Comparison of ENCODE assay signal across 23 cellular contexts in genomic region chr21:17668479-17668878, GRCh38. TPM values are rescaled to one million over a fixed set of nuclear protein-coding genes. Genes with fewer than 3 reads are reported as not detected.
A peak's percentile ranks its signal among the peaks of the same experiment; 100 is the strongest.
DNase-seq lines count a peak whose midpoint lies in the region; ATAC-seq and TF ChIP-seq lines count a peak whose summit lies in the region.
"Had no signal": no experiment of that assay in that cellular context is flagged by ENCODE, and none has a peak within 500 bp of the region (broad histone marks: within the 10 kb centered on the region; RNA-seq: fewer than 3 reads in every experiment).

No MANE protein-coding gene starts in this region.

- H3K9ac ChIP-seq in neural progenitor cell (no peak overlapping the region), GM23248 (no peak overlapping the region)
- H3K9ac ChIP-seq: BLaER1 treated with 17β-estradiol and CSF1 and Interleukin-3, amounts not matched to agents 10 nM and 100 nM had no signal

- no peaks in the 10 kb centered on the region for H3K36me3 Mint-ChIP-seq in neural progenitor cell
- H3K36me3 Mint-ChIP-seq: CD14-positive monocyte; CD8-positive, alpha-beta memory T cell had no signal

- H3K4me1 ChIP-seq in neural progenitor cell (peaks cover 28% of the 10 kb centered on the region), GM23248 (ENCODE audit: insufficient read depth) (peaks cover 5% of the 10 kb centered on the region; the same call in 1 of the 2 replicates)
- H3K4me1 ChIP-seq: A549; BE2C; BLaER1 treated with 17β-estradiol and CSF1 and Interleukin-3, amounts not matched to agents 10 nM and 100 nM had no signal

- H3K9me3 ChIP-seq in neural progenitor cell (ENCODE audit: low read depth), result no peaks in the 10 kb centered on the region
- no peaks in the 10 kb centered on the region for H3K9me3 ChIP-seq in GM23248 (ENCODE audit: low read depth)
- H3K9me3 ChIP-seq: A549; BE2C; BLaER1 treated with 17β-estradiol and CSF1 and Interleukin-3, amounts not matched to agents 10 nM and 100 nM; HAP-1 had no signal

- H3K4me2 ChIP-seq in neural progenitor cell (no peak overlapping the region), GM23248 (ENCODE audit: unreplicated experiment) (no peak overlapping the region)
- H3K4me2 ChIP-seq: A549; BLaER1 treated with 17β-estradiol and CSF1 and Interleukin-3, amounts not matched to agents 10 nM and 100 nM; GM23338 had no signal

- no peaks in the 10 kb centered on the region for H3K9me3 Mint-ChIP-seq in neural progenitor cell
- H3K9me3 Mint-ChIP-seq: CD4-positive, alpha-beta T cell; CD8-positive, alpha-beta memory T cell; HFFc6 had no signal

- no peaks in the 10 kb centered on the region for H3K27me3 Mint-ChIP-seq in neural progenitor cell (ENCODE audit: insufficient read depth, low read depth)

- TF ChIP-seq CTCF in neural progenitor cell (IDR thresholded peaks at IDR 0.05), result no peak

- no peak overlapping the region for H3K27ac Mint-ChIP-seq in neural progenitor cell
- H3K27ac Mint-ChIP-seq: CD14-positive monocyte; CD4-positive, alpha-beta T cell; CD8-positive, alpha-beta memory T cell; GM23338; HFFc6 had no signal

- H3K4me3 ChIP-seq in neural progenitor cell (no peak overlapping the region), GM23248 (no peak overlapping the region)
- H3K4me3 ChIP-seq: A549; BLaER1 treated with 17β-estradiol and CSF1 and Interleukin-3, amounts not matched to agents 10 nM and 100 nM; GM12878; GM23338; HAP-1 had no signal

- H3K9me2 ChIP-seq in GM23248 (ENCODE audit: insufficient read depth), result no peaks in the 10 kb centered on the region

- H3K27ac ChIP-seq in neural progenitor cell (no peak overlapping the region), GM23248 (no peak overlapping the region)
- H3K27ac ChIP-seq: A549; BLaER1 treated with 17β-estradiol and CSF1 and Interleukin-3, amounts not matched to agents 10 nM and 100 nM had no signal

- H3K4me3 Mint-ChIP-seq in neural progenitor cell, result no peak overlapping the region
- H3K4me3 Mint-ChIP-seq: CD14-positive monocyte; CD4-positive, alpha-beta T cell; CD8-positive, alpha-beta memory T cell; GM23338; HFFc6 had no signal

- H3K36me3 ChIP-seq in neural progenitor cell, result no peaks in the 10 kb centered on the region
- no peaks in the 10 kb centered on the region for H3K36me3 ChIP-seq in GM23248 (ENCODE audit: low read depth)
- H3K36me3 ChIP-seq: BE2C; BLaER1 treated with 17β-estradiol and CSF1 and Interleukin-3, amounts not matched to agents 10 nM and 100 nM; HAP-1 had no signal

- peaks cover 16% of the 10 kb centered on the region for H3K4me1 Mint-ChIP-seq in neural progenitor cell
- H3K4me1 Mint-ChIP-seq: CD14-positive monocyte had no signal

- in situ Hi-C loops in GM23248 (cut with MboI), result no loop called here

- H3K79me2 ChIP-seq in neural progenitor cell (ENCODE audit: low read depth), result no peaks in the 10 kb centered on the region
- no peaks in the 10 kb centered on the region for H3K79me2 ChIP-seq in GM23248 (ENCODE audit: insufficient read depth)

- H3F3A ChIP-seq in neural progenitor cell (ENCODE audit: low read depth), result peaks cover 9% of the 10 kb centered on the region
- no peaks in the 10 kb centered on the region for H3F3A ChIP-seq in GM23248 (ENCODE audit: insufficient read depth)

- H3K27me3 ChIP-seq in neural progenitor cell (no peaks in the 10 kb centered on the region), GM23248 (replicated peaks; ENCODE audit: insufficient read depth) (0 out of 2 replicates have a peak, but pooled peaks cover 4% of the 10 kb centered on the region)
- H3K27me3 ChIP-seq: BE2C; BLaER1 treated with 17β-estradiol and CSF1 and Interleukin-3, amounts not matched to agents 10 nM and 100 nM had no signal

- DNase-seq in NCI-H748 (lab: John Stamatoyannopoulos, UW; ENCODE audit: unreplicated experiment) (peak; percentile 15), NCI-H748 treated with DMSO at 0.1 percent for 48 hours (lab: John Stamatoyannopoulos, UW) (no peak), NCI-H69 (lab: John Stamatoyannopoulos, UW) (peak; percentile 54), neural progenitor cell (ENCODE audit: low spot score) (no peak), GM23248 (no peak)
- DNase-seq: 8988T; ACHN; AML-193; BE2C; CD4-positive, alpha-beta T cell; CD8-positive, alpha-beta memory T cell; DMS 273 treated with DMSO at 0.1 percent for 48 hours; DMS79; EL; GDM1; HFFc6 had no signal

- H2AFZ ChIP-seq in neural progenitor cell (replicated peaks), result peak overlapping the region; percentile 17
- no peak overlapping the region for H2AFZ ChIP-seq in GM23248
- H2AFZ ChIP-seq: GM23338 had no signal

- H4K20me1 ChIP-seq in neural progenitor cell (ENCODE audit: low read depth), result no peaks in the 10 kb centered on the region
- no peaks in the 10 kb centered on the region for H4K20me1 ChIP-seq in GM23248 (ENCODE audit: insufficient read depth)
- H4K20me1 ChIP-seq: BLaER1 treated with 17β-estradiol and CSF1 and Interleukin-3, amounts not matched to agents 10 nM and 100 nM had no signal

- WGBS in GM23248 (ENCODE audit: low coverage in 1 of 2, low lambda C conversion rate in 2 of 2, missing lambda C conversion rate in 2 of 2), 2 experiments, result 75 to 76% methylated on average over 5 of the region's 5 CpGs

- ATAC-seq in HG03521 (IDR thresholded peaks at IDR 0.05; ENCODE audit: unreplicated experiment), result no peak
- ATAC-seq: A549, GM12878 had no signal

RNA-seq across cellular contexts. Expression of gene BTG3, which starts 55.8 kb away (rescaled TPM):
- total RNA-seq in neural progenitor cell (ENCODE audit: low replicate concordance), result 39.2 and 44.7 TPM in 2 replicates
- 15.6 and 22.8 TPM in 2 replicates for total RNA-seq in GM23248 (2014; rRNA removed; shearing (Covaris generic))
- 43.7 and 44.4 TPM in 2 replicates for polyA plus RNA-seq in GM23248 (2016; fragmentation: Nextera tagmentation; extraction: Ambion mirVana)

Comparison
In these comparisons a context has a peak if more than half of its experiments do, and no peak if none do; other contexts are left out.
1. DNase-seq: peak in NCI-H748 (single experiment) and NCI-H69 (single experiment); none in NCI-H748 treated with DMSO at 0.1 percent for 48 hours (single experiment), neural progenitor cell (single experiment) and GM23248 (single experiment).